In genomic region chr5:36027711-36028110, GRCh38 we compare ENCODE assay signal across 4 cellular contexts. TPM values are rescaled to one million over a fixed set of nuclear protein-coding genes. Genes with fewer than 3 reads are reported as not detected.
"Had no signal": no experiment of that assay in that cellular context is flagged by ENCODE, and none has a peak within 500 bp of the region (broad histone marks: within the 10 kb centered on the region; RNA-seq: fewer than 3 reads in every experiment).

No MANE protein-coding gene starts in this region.

- DNase-seq: GDM1, GF-D8 had no signal

- ATAC-seq: GM12878 had no signal

- H3K4me3 ChIP-seq: GM12878 had no signal

RNA-seq across cellular contexts. Expression of gene UGT3A1, which starts 36.5 kb away (rescaled TPM):
- total RNA-seq: G401, GM12878 had no signal

RNA-seq across cellular contexts. Expression of gene UGT3A2, which starts 39.0 kb away (rescaled TPM):
- total RNA-seq: G401 had no signal
